8 cellular contexts compared by ENCODE assay signal in the genomic region with DNA sequence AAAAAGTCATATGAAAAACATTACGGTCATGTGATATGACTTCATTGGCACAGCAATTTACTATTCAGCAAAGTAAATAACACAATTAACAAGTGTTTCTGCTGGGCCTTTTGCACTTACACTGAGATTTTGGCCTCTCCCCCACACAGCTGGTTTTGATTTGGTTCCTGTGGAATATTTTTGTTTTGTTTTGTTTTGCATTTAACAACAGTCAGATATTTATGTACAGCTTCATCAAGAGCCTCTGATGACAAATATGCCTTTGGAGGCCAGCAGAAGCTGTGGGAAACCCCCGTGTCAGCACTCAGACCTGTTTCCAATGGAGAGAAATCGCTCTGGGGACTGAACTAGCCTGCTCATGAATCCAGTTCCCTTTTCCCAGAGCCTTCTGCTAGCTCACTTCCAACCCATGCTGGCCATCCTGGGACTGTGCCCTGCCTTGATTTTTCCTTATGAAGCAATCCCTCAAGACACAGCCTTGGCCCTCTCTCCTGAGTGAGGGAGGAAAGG.
DNase-seq lines count a peak whose midpoint lies in the region; ATAC-seq and TF ChIP-seq lines count a peak whose summit lies in the region.

No MANE protein-coding gene starts in this region.

- DNase-seq in RPMI7951 (ENCODE audit: low read depth) (peak; percentile 78), epidermal melanocyte (ENCODE audit: insufficient read length, low spot score) (peak; percentile 42), middle frontal gyrus (ENCODE audit: extremely low spot score, low spot score) (peak; percentile 33), tibial nerve (ENCODE audit: low spot score in 2 of 2) (peak; percentile 40 to 59), NCI-H2107 (lab: John Stamatoyannopoulos, UW) (no peak), T-helper 9 cell (no peak), CD1c-positive myeloid dendritic cell (ENCODE audit: extremely low spot score) (no peak)

- no peaks in the 10 kb centered on the region for H3K27me3 ChIP-seq in tibial nerve

- no peaks in the 10 kb centered on the region for H3K36me3 ChIP-seq in tibial nerve

- H3K4me1 ChIP-seq in tibial nerve: peaks cover 0 to 64% (median 25%) of the 10 kb centered on the region in 4 donors

- peak in 1 of 2 donors; percentile 65 for TF ChIP-seq EP300 in tibial nerve (IDR thresholded peaks at IDR 0.05)

- peak overlapping the region; percentile 62 to 90 (median 84) for H3K27ac ChIP-seq in tibial nerve

- TF ChIP-seq CTCF in tibial nerve (IDR thresholded peaks at IDR 0.05): no peak

- no peaks in the 10 kb centered on the region for H3K9me3 ChIP-seq in tibial nerve

- WGBS in tibial nerve, 2 donors: 19 to 23% methylated on average over 3 of the region's 3 CpGs

- no peak for ATAC-seq in GM21447 (IDR thresholded peaks at IDR 0.05; ENCODE audit: unreplicated experiment)

- peak overlapping the region in 1 of 4 donors; percentile 20 for H3K4me3 ChIP-seq in tibial nerve

- no peak for TF ChIP-seq POLR2A in tibial nerve (IDR thresholded peaks at IDR 0.05)

Comparison
In these comparisons a context has a peak if more than half of its experiments do, and no peak if none do; other contexts are left out.
1. DNase-seq: peak in RPMI7951 (single experiment), epidermal melanocyte (single experiment), middle frontal gyrus (single experiment) and tibial nerve (2 of 2); none in NCI-H2107 (single experiment), T-helper 9 cell (single experiment) and CD1c-positive myeloid dendritic cell (single experiment).